8 cellular contexts compared by ENCODE assay signal in genomic region chr3:148992027-148992634, GRCh38. TPM values are rescaled to one million over a fixed set of nuclear protein-coding genes. Genes with fewer than 3 reads are reported as not detected.
DNase-seq lines count a peak whose midpoint lies in the region; ATAC-seq lines count a peak whose summit lies in the region.

No MANE protein-coding gene starts in this region.

- intact Hi-C loops in sciatic nerve (cut with DNase I) = no loop called here

- CTCF ChIA-PET in CD8-positive, alpha-beta memory T cell (lab: Charles Lee) = interaction anchor here (0.7 to 3.1 kb wide), 12 partner anchors 9 to 159 kb away, joined by 3 to 14 read pairs (median 4); partner anchors contain the start of genes HLTF and HPS3

- ATAC-seq in GM19023 (IDR thresholded peaks at IDR 0.05; ENCODE audit: unreplicated experiment) = peak; percentile 31
- ATAC-seq in HG03139 (IDR thresholded peaks at IDR 0.05; ENCODE audit: unreplicated experiment) = peak; percentile 20
- peak; percentile 31 for ATAC-seq in sciatic nerve

- H3K27ac Mint-ChIP-seq in CD8-positive, alpha-beta memory T cell = peak overlapping the region; percentile 83 to 95 (median 91)

- H3K27me3 ChIP-seq in CD8-positive, alpha-beta memory T cell (ENCODE audit: insufficient read depth, low read length, poor library complexity, severe bottlenecking) = no peaks in the 10 kb centered on the region

- peak overlapping the region; percentile 68 for H3K27ac ChIP-seq in CD8-positive, alpha-beta memory T cell (ENCODE audit: low read depth, low read length)

- no peaks in the 10 kb centered on the region for H3K27me3 Mint-ChIP-seq in CD8-positive, alpha-beta memory T cell

- peaks cover 3% of the 10 kb centered on the region for H3K36me3 ChIP-seq in CD8-positive, alpha-beta memory T cell (ENCODE audit: insufficient read depth, low read length)

- DNase-seq in CD8-positive, alpha-beta memory T cell = peak in 1 of 5 donors; percentile 12
- peak; percentile 49 for DNase-seq in RPMI7951 (ENCODE audit: low read depth)
- peak; percentile 75 for DNase-seq in astrocyte of the hippocampus (ENCODE audit: low read depth, low spot score)
- DNase-seq in sciatic nerve (ENCODE audit: low spot score) = peak; percentile 65
- no peak for DNase-seq in GM19240 (ENCODE audit: insufficient read length, low spot score)

- peaks cover 6 to 44% (median 6%) of the 10 kb centered on the region in 3 donors for H3K36me3 Mint-ChIP-seq in CD8-positive, alpha-beta memory T cell

- peaks cover 49 to 58% (median 55%) of the 10 kb centered on the region in 3 donors for H3K4me1 Mint-ChIP-seq in CD8-positive, alpha-beta memory T cell

- H3K4me3 ChIP-seq in CD8-positive, alpha-beta memory T cell (ENCODE audit: low read length) = peak overlapping the region; percentile 53
- H3K4me3 ChIP-seq in iPS-11a (ENCODE audit: low read depth, low read length) = peak overlapping the region; percentile 52

- peak overlapping the region; percentile 82 to 90 (median 84) for H3K4me3 Mint-ChIP-seq in CD8-positive, alpha-beta memory T cell

- no peaks in the 10 kb centered on the region for H3K9me3 Mint-ChIP-seq in CD8-positive, alpha-beta memory T cell

- POLR2A ChIA-PET in CD8-positive, alpha-beta memory T cell (lab: Charles Lee) = interaction anchor here (0.8 to 3.5 kb wide), 9 partner anchors 8 to 1772 kb away, joined by 3 to 17 read pairs (median 4); partner anchors contain the start of gene HPS3

- H3K9me3 ChIP-seq in CD8-positive, alpha-beta memory T cell (ENCODE audit: low read length) = no peaks in the 10 kb centered on the region

- peaks cover 26% of the 10 kb centered on the region for H3K4me1 ChIP-seq in CD8-positive, alpha-beta memory T cell (ENCODE audit: insufficient read depth, low read length)

RNA-seq across cellular contexts. Expression of gene GYG1, which starts 0.8 kb away (rescaled TPM):
- total RNA-seq in CD8-positive, alpha-beta memory T cell = 10 to 100 TPM; 31.9 to 35.0 TPM
- polyA plus RNA-seq in CD8-positive, alpha-beta memory T cell = 78.3 TPM
- total RNA-seq in RPMI7951 (2014; rRNA removed; shearing (Covaris generic)) = 45.3 and 65.4 TPM in 2 replicates
- total RNA-seq in sciatic nerve = 35.2 TPM
